Comparison of ENCODE assay signal across 1 cellular context in the genomic region with DNA sequence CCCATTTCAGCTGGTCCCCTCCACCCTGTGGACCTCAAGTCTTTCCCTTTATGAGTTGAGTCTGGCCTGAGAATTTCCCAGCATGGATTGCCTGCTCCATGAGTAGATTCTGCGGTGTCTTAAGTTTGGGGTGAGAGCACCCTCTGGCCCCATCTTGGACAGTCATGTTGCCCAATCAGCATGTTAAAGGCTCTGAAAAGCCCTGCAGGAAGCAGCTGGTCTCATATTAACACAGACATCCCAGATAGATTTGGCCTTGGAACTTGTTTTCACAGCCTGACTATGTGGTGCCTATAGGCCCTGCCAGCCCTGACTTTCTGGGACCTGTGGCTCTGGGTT.
TF ChIP-seq lines count a peak whose summit lies in the region.

No MANE protein-coding gene starts in this region.

TF ChIP-seq in H1, 55 proteins besides CTCF, POLR2A, EP300 and RAD21 (continued from another document):
- TF ChIP-seq NANOG (IDR thresholded peaks at IDR 0.05; ENCODE audit: insufficient read depth, low read depth, low read length, poor library complexity, severe bottlenecking) (no peak), ZNF274 (IDR thresholded peaks at IDR 0.05; ENCODE audit: borderline replicate concordance, extremely low read depth, low read length) (no peak), HDAC2 (IDR thresholded peaks at IDR 0.05; ENCODE audit: borderline replicate concordance in 1 of 2, low read depth in 2 of 2, low read length in 2 of 2) (no peak), YY1 (IDR thresholded peaks at IDR 0.05; ENCODE audit: low read depth, low read length) (no peak)
